ENCODE assay signal across 6 cellular contexts in genomic region chr17:81030312-81030711, GRCh38. TPM values are rescaled to one million over a fixed set of nuclear protein-coding genes. Genes with fewer than 3 reads are reported as not detected.
A peak's percentile ranks its signal among the peaks of the same experiment; 100 is the strongest.
DNase-seq lines count a peak whose midpoint lies in the region; ATAC-seq and TF ChIP-seq lines count a peak whose summit lies in the region.
"Not testable (repeated sequence)": the region's sequence is repeated elsewhere in the genome, so short reads cannot be mapped to it uniquely, and the experiment has no call there.

No MANE protein-coding gene starts in this region.

- not testable (repeated sequence) for ATAC-seq in upper lobe of left lung (ENCODE audit: low FRiP score in 2 of 2)

- H3K27ac Mint-ChIP-seq in brain (peak overlapping the region; percentile 78 to 100 (median 91)), nephron (peak overlapping the region; percentile 56 to 88 (median 64))

- TF ChIP-seq EP300 in upper lobe of left lung (IDR thresholded peaks at IDR 0.05), result not testable (repeated sequence)

- DNase-seq in DMS53 (lab: John Stamatoyannopoulos, UW), result peak; percentile 70
- not testable (repeated sequence) for DNase-seq in right atrium auricular region (ENCODE audit: low spot score); upper lobe of left lung

- H3K27me3 Mint-ChIP-seq in brain; nephron (ENCODE audit: low read depth): not testable (repeated sequence)

- H3K36me3 Mint-ChIP-seq in brain, result not testable (repeated sequence)
- peaks cover 17% of the 10 kb centered on the region for H3K36me3 Mint-ChIP-seq in nephron (ENCODE audit: low read depth)

- not testable (repeated sequence) for H3K9me3 Mint-ChIP-seq in brain, nephron

- 79 to 92% methylated on average over 9 of the region's 9 CpGs for WGBS in upper lobe of left lung, 2 donors

- H3K9ac ChIP-seq in BLaER1, result not testable (repeated sequence)

- not testable (repeated sequence) for TF ChIP-seq POLR2A in upper lobe of left lung (IDR thresholded peaks at IDR 0.05)

- not testable (repeated sequence) for H3K4me3 ChIP-seq in BLaER1, right atrium auricular region, upper lobe of left lung

- not testable (repeated sequence) for TF ChIP-seq CTCF in brain (conservative IDR thresholded peaks at IDR 0.05); right atrium auricular region (IDR thresholded peaks at IDR 0.05); nephron (IDR thresholded peaks at IDR 0.05; ENCODE audit: unreplicated experiment in 3 of 3); upper lobe of left lung (IDR thresholded peaks at IDR 0.05)

- not testable (repeated sequence) for H3K9me3 ChIP-seq in BLaER1, right atrium auricular region, upper lobe of left lung

- peak overlapping the region; percentile 66; the same call in 1 of the 2 replicates for H3K4me2 ChIP-seq in BLaER1

- H3K4me1 ChIP-seq in BLaER1 (peaks cover 34% of the 10 kb centered on the region), right atrium auricular region (peaks cover 0 to 37% of the 10 kb centered on the region in 2 donors), upper lobe of left lung (peaks cover 56 to 78% (median 62%) of the 10 kb centered on the region in 4 donors)

- not testable (repeated sequence) for H3K27ac ChIP-seq in BLaER1
- H3K27ac ChIP-seq in right atrium auricular region, result peak overlapping the region; percentile 73 to 83
- peak overlapping the region; percentile 40 to 91 (median 84) for H3K27ac ChIP-seq in upper lobe of left lung

- peaks cover 57% of the 10 kb centered on the region for H4K20me1 ChIP-seq in BLaER1

- peaks cover 96% of the 10 kb centered on the region for H3K27me3 ChIP-seq in BLaER1
- H3K27me3 ChIP-seq in right atrium auricular region, upper lobe of left lung: not testable (repeated sequence)

- peak overlapping the region in 1 of 5 experiments; percentile 39 for H3K4me3 Mint-ChIP-seq in brain
- H3K4me3 Mint-ChIP-seq in nephron, result not testable (repeated sequence)

- H3K4me1 Mint-ChIP-seq in brain (peaks cover 79% of the 10 kb centered on the region), nephron (peaks cover 48% of the 10 kb centered on the region)

- not testable (repeated sequence) for H3K36me3 ChIP-seq in BLaER1, right atrium auricular region, upper lobe of left lung

RNA-seq across cellular contexts. Expression of gene BAIAP2, which starts 4.6 kb away (rescaled TPM):
- 87.8 TPM for polyA plus RNA-seq in brain (ENCODE audit: insufficient read depth, low read depth, low replicate concordance)
- total RNA-seq in right atrium auricular region (10 to 100 TPM; 27.9 to 36.5 TPM), upper lobe of left lung (100 to 1,000 TPM in 5 of 6 donors, 10 to 100 TPM in 1; 90.7 to 231 (median 123) TPM)

RNA-seq across cellular contexts. Expression of gene CHMP6, which starts 38.7 kb away (rescaled TPM):
- 35.2 TPM for polyA plus RNA-seq in brain (ENCODE audit: insufficient read depth, low read depth, low replicate concordance)
- 10 to 100 TPM; 12.9 to 17.5 TPM for total RNA-seq in right atrium auricular region
- 10 to 100 TPM; 29.5 to 75.4 (median 34.8) TPM for total RNA-seq in upper lobe of left lung
